Comparison of ENCODE assay signal across 18 cellular contexts in genomic region chr7:20141666-20142065, GRCh38.
DNase-seq lines count a peak whose midpoint lies in the region; ATAC-seq and TF ChIP-seq lines count a peak whose summit lies in the region.
"Had no signal": no experiment of that assay in that cellular context is flagged by ENCODE, and none has a peak within 500 bp of the region (broad histone marks: within the 10 kb centered on the region; RNA-seq: fewer than 3 reads in every experiment).

No MANE protein-coding gene starts in this region.

- H3K9me3 Mint-ChIP-seq in WTC11 = peaks cover 3% of the 10 kb centered on the region; the same call in 1 of the 2 replicates
- H3K9me3 Mint-ChIP-seq: activated CD8-positive, alpha-beta T cell treated with anti-CD3 and anti-CD28 coated beads for 36 hours had no signal

- H3K27me3 ChIP-seq in ascending aorta = no peaks in the 10 kb centered on the region
- H3K27me3 ChIP-seq: gastroesophageal sphincter, Peyer's patch had no signal

- H3K27ac Mint-ChIP-seq in WTC11 = 0 out of 2 replicates have a peak overlapping the region, but pooled peaks have one; percentile 35
- H3K27ac Mint-ChIP-seq: activated CD8-positive, alpha-beta T cell treated with anti-CD3 and anti-CD28 coated beads for 36 hours; CD14-positive monocyte; natural killer cell had no signal

- peaks cover 25% of the 10 kb centered on the region for H3K36me3 Mint-ChIP-seq in WTC11
- H3K36me3 Mint-ChIP-seq: CD14-positive monocyte, natural killer cell had no signal

- no peaks in the 10 kb centered on the region for H3K36me3 ChIP-seq in ascending aorta
- H3K36me3 ChIP-seq: gastroesophageal sphincter had no signal

- peaks cover 11% of the 10 kb centered on the region for H3K4me1 Mint-ChIP-seq in WTC11
- H3K4me1 Mint-ChIP-seq: natural killer cell had no signal

- no peak for TF ChIP-seq CTCF in WTC11 (IDR thresholded peaks at IDR 0.05)
- TF ChIP-seq CTCF in ascending aorta (IDR thresholded peaks at IDR 0.05) = no peak

- H3K9me3 ChIP-seq in ascending aorta = no peaks in the 10 kb centered on the region
- H3K9me3 ChIP-seq: gastroesophageal sphincter, Peyer's patch had no signal

- intact Hi-C loops in ascending aorta (cut with DNase I) = no loop called here

- POLR2A ChIA-PET in WTC11 (lab: Charles Lee) = no interaction called here

- no peak overlapping the region for H3K4me3 ChIP-seq in ascending aorta
- H3K4me3 ChIP-seq: gastroesophageal sphincter, GM23248, Peyer's patch, smooth muscle cell had no signal

- no peak overlapping the region for H3K27ac ChIP-seq in ascending aorta
- H3K27ac ChIP-seq: gastroesophageal sphincter, GM23248, Peyer's patch had no signal

- H3K4me3 Mint-ChIP-seq in WTC11 = no peak overlapping the region
- H3K4me3 Mint-ChIP-seq: activated CD8-positive, alpha-beta T cell treated with anti-CD3 and anti-CD28 coated beads for 36 hours; CD14-positive monocyte; natural killer cell had no signal

- DNase-seq in NCI-H1436 (lab: John Stamatoyannopoulos, UW) = peak; percentile 97
- no peak for DNase-seq in WTC11 (ENCODE audit: low spot score)
- DNase-seq in middle frontal gyrus (ENCODE audit: extremely low spot score, low spot score) = peak; percentile 42
- DNase-seq in dermis blood vessel endothelial cell = no peak
- no peak for DNase-seq in ascending aorta (ENCODE audit: low spot score in 2 of 2)
- DNase-seq: activated CD8-positive, alpha-beta T cell treated with anti-CD3 and anti-CD28 coated beads for 36 hours; activated naive CD4-positive, alpha-beta T cell treated with Interleukin-2 at 50 U/mL for 16 hours; GM23248; left colon; natural killer cell; NCI-H2107; Peyer's patch had no signal

- no peaks in the 10 kb centered on the region for H3K27me3 Mint-ChIP-seq in WTC11 (ENCODE audit: low read depth)
- H3K27me3 Mint-ChIP-seq: activated CD8-positive, alpha-beta T cell treated with anti-CD3 and anti-CD28 coated beads for 36 hours had no signal

- CTCF ChIA-PET in WTC11 (lab: Charles Lee) = no interaction called here

- peak; percentile 68 for ATAC-seq in GM18867 (IDR thresholded peaks at IDR 0.05; ENCODE audit: unreplicated experiment)
- ATAC-seq in WTC11 = no peak
- ATAC-seq in GM21786 (IDR thresholded peaks at IDR 0.05; ENCODE audit: unreplicated experiment) = no peak
- no peak for ATAC-seq in GM21390 (IDR thresholded peaks at IDR 0.05; ENCODE audit: unreplicated experiment)
- ATAC-seq: activated CD8-positive, alpha-beta T cell treated with anti-CD3 and anti-CD28 coated beads for 36 hours; gastroesophageal sphincter; left colon; natural killer cell had no signal

- H3K4me1 ChIP-seq in ascending aorta = no peaks in the 10 kb centered on the region
- H3K4me1 ChIP-seq: Peyer's patch had no signal

TF ChIP-seq in WTC11, 78 proteins besides CTCF, POLR2A, EP300 and RAD21 (continues in another document):
- TF ChIP-seq EMX1 (CRISPR knock-in tag; IDR thresholded peaks at IDR 0.05) (no peak), ELF4 (CRISPR knock-in tag; IDR thresholded peaks at IDR 0.05; ENCODE audit: low read depth) (no peak), FOXJ3 (CRISPR knock-in tag; IDR thresholded peaks at IDR 0.05; ENCODE audit: borderline replicate concordance) (no peak), NR1H2 (CRISPR knock-in tag; IDR thresholded peaks at IDR 0.05) (no peak), RORB (CRISPR knock-in tag; IDR thresholded peaks at IDR 0.05) (no peak), CREB1 (CRISPR knock-in tag; IDR thresholded peaks at IDR 0.05) (no peak), ETV6 (CRISPR knock-in tag; IDR thresholded peaks at IDR 0.05) (no peak), ZNF423 (CRISPR knock-in tag; IDR thresholded peaks at IDR 0.05) (no peak), E2F4 (CRISPR knock-in tag; IDR thresholded peaks at IDR 0.05; ENCODE audit: borderline replicate concordance, low read depth) (no peak), OVOL2 (CRISPR knock-in tag; IDR thresholded peaks at IDR 0.05; ENCODE audit: borderline replicate concordance) (no peak), USF2 (CRISPR knock-in tag; IDR thresholded peaks at IDR 0.05) (no peak), ZNF121 (CRISPR knock-in tag; IDR thresholded peaks at IDR 0.05) (no peak)
- TF ChIP-seq, protein P1, sequence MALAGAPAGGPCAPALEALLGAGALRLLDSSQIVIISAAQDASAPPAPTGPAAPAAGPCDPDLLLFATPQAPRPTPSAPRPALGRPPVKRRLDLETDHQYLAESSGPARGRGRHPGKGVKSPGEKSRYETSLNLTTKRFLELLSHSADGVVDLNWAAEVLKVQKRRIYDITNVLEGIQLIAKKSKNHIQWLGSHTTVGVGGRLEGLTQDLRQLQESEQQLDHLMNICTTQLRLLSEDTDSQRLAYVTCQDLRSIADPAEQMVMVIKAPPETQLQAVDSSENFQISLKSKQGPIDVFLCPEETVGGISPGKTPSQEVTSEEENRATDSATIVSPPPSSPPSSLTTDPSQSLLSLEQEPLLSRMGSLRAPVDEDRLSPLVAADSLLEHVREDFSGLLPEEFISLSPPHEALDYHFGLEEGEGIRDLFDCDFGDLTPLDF (CRISPR knock-in tag; IDR thresholded peaks at IDR 0.05) = no peak
- TF ChIP-seq, protein P2, sequence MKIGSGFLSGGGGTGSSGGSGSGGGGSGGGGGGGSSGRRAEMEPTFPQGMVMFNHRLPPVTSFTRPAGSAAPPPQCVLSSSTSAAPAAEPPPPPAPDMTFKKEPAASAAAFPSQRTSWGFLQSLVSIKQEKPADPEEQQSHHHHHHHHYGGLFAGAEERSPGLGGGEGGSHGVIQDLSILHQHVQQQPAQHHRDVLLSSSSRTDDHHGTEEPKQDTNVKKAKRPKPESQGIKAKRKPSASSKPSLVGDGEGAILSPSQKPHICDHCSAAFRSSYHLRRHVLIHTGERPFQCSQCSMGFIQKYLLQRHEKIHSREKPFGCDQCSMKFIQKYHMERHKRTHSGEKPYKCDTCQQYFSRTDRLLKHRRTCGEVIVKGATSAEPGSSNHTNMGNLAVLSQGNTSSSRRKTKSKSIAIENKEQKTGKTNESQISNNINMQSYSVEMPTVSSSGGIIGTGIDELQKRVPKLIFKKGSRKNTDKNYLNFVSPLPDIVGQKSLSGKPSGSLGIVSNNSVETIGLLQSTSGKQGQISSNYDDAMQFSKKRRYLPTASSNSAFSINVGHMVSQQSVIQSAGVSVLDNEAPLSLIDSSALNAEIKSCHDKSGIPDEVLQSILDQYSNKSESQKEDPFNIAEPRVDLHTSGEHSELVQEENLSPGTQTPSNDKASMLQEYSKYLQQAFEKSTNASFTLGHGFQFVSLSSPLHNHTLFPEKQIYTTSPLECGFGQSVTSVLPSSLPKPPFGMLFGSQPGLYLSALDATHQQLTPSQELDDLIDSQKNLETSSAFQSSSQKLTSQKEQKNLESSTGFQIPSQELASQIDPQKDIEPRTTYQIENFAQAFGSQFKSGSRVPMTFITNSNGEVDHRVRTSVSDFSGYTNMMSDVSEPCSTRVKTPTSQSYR (CRISPR knock-in tag; IDR thresholded peaks at IDR 0.05) = no peak
- TF ChIP-seq, protein P3, sequence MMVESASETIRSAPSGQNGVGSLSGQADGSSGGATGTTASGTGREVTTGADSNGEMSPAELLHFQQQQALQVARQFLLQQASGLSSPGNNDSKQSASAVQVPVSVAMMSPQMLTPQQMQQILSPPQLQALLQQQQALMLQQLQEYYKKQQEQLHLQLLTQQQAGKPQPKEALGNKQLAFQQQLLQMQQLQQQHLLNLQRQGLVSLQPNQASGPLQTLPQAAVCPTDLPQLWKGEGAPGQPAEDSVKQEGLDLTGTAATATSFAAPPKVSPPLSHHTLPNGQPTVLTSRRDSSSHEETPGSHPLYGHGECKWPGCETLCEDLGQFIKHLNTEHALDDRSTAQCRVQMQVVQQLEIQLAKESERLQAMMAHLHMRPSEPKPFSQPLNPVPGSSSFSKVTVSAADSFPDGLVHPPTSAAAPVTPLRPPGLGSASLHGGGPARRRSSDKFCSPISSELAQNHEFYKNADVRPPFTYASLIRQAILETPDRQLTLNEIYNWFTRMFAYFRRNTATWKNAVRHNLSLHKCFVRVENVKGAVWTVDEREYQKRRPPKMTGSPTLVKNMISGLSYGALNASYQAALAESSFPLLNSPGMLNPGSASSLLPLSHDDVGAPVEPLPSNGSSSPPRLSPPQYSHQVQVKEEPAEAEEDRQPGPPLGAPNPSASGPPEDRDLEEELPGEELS (CRISPR knock-in tag; IDR thresholded peaks at IDR 0.05) = no peak

Comparison
In these comparisons a context has a peak if more than half of its experiments do, and no peak if none do; other contexts are left out.
1. DNase-seq: peak in NCI-H1436 (single experiment) and middle frontal gyrus (single experiment); none in WTC11 (single experiment), dermis blood vessel endothelial cell (single experiment) and ascending aorta (0 of 2).